In genomic region chr2:37672104-37672869, GRCh38 we compare ENCODE assay signal across 8 cellular contexts. TPM values are rescaled to one million over a fixed set of nuclear protein-coding genes. Genes with fewer than 3 reads are reported as not detected.
A peak's percentile ranks its signal among the peaks of the same experiment; 100 is the strongest.
DNase-seq lines count a peak whose midpoint lies in the region; ATAC-seq and TF ChIP-seq lines count a peak whose summit lies in the region.

No MANE protein-coding gene starts in this region.

- H3K36me3 Mint-ChIP-seq in activated naive CD8-positive, alpha-beta T cell treated with anti-CD3 and anti-CD28 coated beads, Interleukin-2, amount 10 ng/mL, durations not matched to agents 7 days and 5 days, result peaks cover 3% of the 10 kb centered on the region

- CTCF ChIA-PET in HCT116 (lab: Charles Lee), result interaction anchor here (1.0 kb wide), 1 partner anchor 205 kb away, joined by 5 read pairs; no protein-coding TSS in a partner anchor

- H3K79me2 ChIP-seq in HCT116 (ENCODE audit: insufficient read depth, low read length) (peaks cover 40% of the 10 kb centered on the region), parathyroid adenoma (peaks cover 7% of the 10 kb centered on the region)

- TF ChIP-seq RAD21 in HCT116 (IDR thresholded peaks at IDR 0.05; ENCODE audit: low read depth), result no peak; the same call in 1 of the 2 replicates

- TF ChIP-seq POLR2A in HCT116 (IDR thresholded peaks at IDR 0.05; ENCODE audit: borderline replicate concordance, extremely low read depth, insufficient read depth, insufficient read length), result no peak

- H3K4me2 ChIP-seq in HCT116 (ENCODE audit: low read length) (peak overlapping the region; percentile 93), parathyroid adenoma (ENCODE audit: low read length) (peak overlapping the region; percentile 97)

- TF ChIP-seq CTCF in GM06990 (IDR thresholded peaks at IDR 0.05; ENCODE audit: insufficient read depth, low read length, poor library complexity, severe bottlenecking), result no peak
- no peak; a peak in 1 of 6 replicates for TF ChIP-seq CTCF in HCT116 (IDR thresholded peaks at IDR 0.05 in 2 of 3, conservative IDR thresholded peaks at IDR 0.05 in 1 of 3; ENCODE audit: borderline replicate concordance in 1 of 3, insufficient read depth in 1 of 3, low read depth in 2 of 3, low read length in 2 of 3)
- TF ChIP-seq CTCF in cardiac muscle cell (IDR thresholded peaks at IDR 0.05; ENCODE audit: low read depth, low read length), result no peak
- TF ChIP-seq CTCF in parathyroid adenoma (IDR thresholded peaks at IDR 0.05), result no peak

- peak overlapping the region; percentile 81 for H3K4me3 Mint-ChIP-seq in activated naive CD8-positive, alpha-beta T cell treated with anti-CD3 and anti-CD28 coated beads, Interleukin-2, amount 10 ng/mL, durations not matched to agents 7 days and 5 days

- H3K9ac ChIP-seq in HCT116 (ENCODE audit: low read length) (peak overlapping the region; percentile 83), parathyroid adenoma (peak overlapping the region; percentile 68)

- H3K4me3 ChIP-seq in GM06990 (replicated peaks; ENCODE audit: low read depth, low read length) (peak overlapping the region; percentile 97), HCT116 (replicated peaks in 1 of 2; ENCODE audit: low read depth in 1 of 2, low read length in 2 of 2) (peak overlapping the region; percentile 75 to 91), cardiac muscle cell (peak overlapping the region; percentile 90), parathyroid adenoma (ENCODE audit: low read depth, low read length) (peak overlapping the region; percentile 93)

- H3K27ac Mint-ChIP-seq in activated naive CD8-positive, alpha-beta T cell treated with anti-CD3 and anti-CD28 coated beads, Interleukin-2, amount 10 ng/mL, durations not matched to agents 7 days and 5 days, result peak overlapping the region; percentile 84

- no peaks in the 10 kb centered on the region for H4K20me1 ChIP-seq in HCT116 (ENCODE audit: insufficient read depth)

- no peaks in the 10 kb centered on the region for H3K9me3 ChIP-seq in HCT116 (ENCODE audit: control insufficient read depth in 1 of 2, insufficient read depth in 1 of 2, low read depth in 1 of 2, low read length in 2 of 2)
- H3K9me3 ChIP-seq in cardiac muscle cell (ENCODE audit: low read depth), result no peaks in the 10 kb centered on the region
- no peaks in the 10 kb centered on the region for H3K9me3 ChIP-seq in parathyroid adenoma (ENCODE audit: control insufficient read depth, low read length)

- intact Hi-C loops in HCT116 (cut with micrococcal nuclease), result loop anchor here (1.0 to 5.0 kb wide), 5 partner anchors 82 to 257 kb away; no protein-coding TSS in a partner anchor

- DNase-seq in GM06990 (ENCODE audit: extremely low read depth, insufficient read length) (peak; percentile 87), HCT116 (ENCODE audit: low read depth, low spot score) (peak; percentile 81), MV-4-11 (lab: John Stamatoyannopoulos, UW) (peak; percentile 69), cardiac muscle cell (ENCODE audit: low read depth in 1 of 2, low spot score in 1 of 2) (peak; percentile 84 to 95), ureter (ENCODE audit: low spot score) (peak; percentile 80)
- peak; percentile 78 for DNase-seq in activated naive CD8-positive, alpha-beta T cell treated with anti-CD3 and anti-CD28 coated beads, Interleukin-2, amount 10 ng/mL, durations not matched to agents 7 days and 5 days

- H3K4me1 Mint-ChIP-seq in activated naive CD8-positive, alpha-beta T cell treated with anti-CD3 and anti-CD28 coated beads, Interleukin-2, amount 10 ng/mL, durations not matched to agents 7 days and 5 days, result peaks cover 30% of the 10 kb centered on the region

- H3K4me1 ChIP-seq in HCT116 (ENCODE audit: control insufficient read depth in 1 of 2, insufficient read depth in 2 of 2, low read length in 2 of 2) (peaks cover 20 to 37% of the 10 kb centered on the region in 2 experiments; a peak in 3 of 4 replicates), cardiac muscle cell (ENCODE audit: low read depth) (peaks cover 20% of the 10 kb centered on the region), parathyroid adenoma (no peaks in the 10 kb centered on the region)

- H3K9me3 Mint-ChIP-seq in activated naive CD8-positive, alpha-beta T cell treated with anti-CD3 and anti-CD28 coated beads, Interleukin-2, amount 10 ng/mL, durations not matched to agents 7 days and 5 days, result no peaks in the 10 kb centered on the region

- H3K27ac ChIP-seq in HCT116 (ENCODE audit: low read depth, low read length) (peak overlapping the region; percentile 93), cardiac muscle cell (peak overlapping the region; percentile 94), parathyroid adenoma (peak overlapping the region; percentile 84)

- H3K36me3 ChIP-seq in GM06990 (ENCODE audit: control insufficient read depth, insufficient read depth, low read length) (no peaks in the 10 kb centered on the region; the same call in 1 of the 2 replicates), HCT116 (ENCODE audit: control insufficient read depth in 1 of 2, insufficient read depth in 2 of 2, low read length in 2 of 2) (no peaks in the 10 kb centered on the region; a peak in 1 of 4 replicates), cardiac muscle cell (no peaks in the 10 kb centered on the region), parathyroid adenoma (ENCODE audit: control insufficient read depth, insufficient read depth, low read length) (no peaks in the 10 kb centered on the region)

- H2AFZ ChIP-seq in HCT116 (ENCODE audit: low read depth, low read length, poor library complexity, severe bottlenecking) (peak overlapping the region; percentile 97), parathyroid adenoma (peak overlapping the region; percentile 97)

- POLR2A ChIA-PET in HCT116 (lab: Charles Lee), result interaction anchor here (1.0 to 1.6 kb wide), 4 partner anchors 110 to 258 kb away, joined by 3 to 4 read pairs (median 3); no protein-coding TSS in a partner anchor
- POLR2A ChIA-PET in activated naive CD8-positive, alpha-beta T cell treated with anti-CD3 and anti-CD28 coated beads, Interleukin-2, amount 10 ng/mL, durations not matched to agents 7 days and 5 days (lab: Charles Lee), result interaction anchor here (0.6 to 3.2 kb wide), 18 partner anchors 10 to 515 kb away, joined by 3 to 22 read pairs (median 4); partner anchors contain the start of gene EIF2AK2

- H3K27me3 Mint-ChIP-seq in activated naive CD8-positive, alpha-beta T cell treated with anti-CD3 and anti-CD28 coated beads, Interleukin-2, amount 10 ng/mL, durations not matched to agents 7 days and 5 days, result peaks cover 2% of the 10 kb centered on the region

- no peaks in the 10 kb centered on the region for H3K9me2 ChIP-seq in HCT116 (ENCODE audit: insufficient read depth)

- no TSS peak for BruUV-seq in HCT116 (replicated peaks; lab: Mats Ljungman, UMichigan)

- RAD21 ChIA-PET in HCT116 (lab: Charles Lee; ENCODE audit: low non-redundant PET in 1 of 2, low total read pairs in 2 of 2, uncharacterized antibody in 2 of 2, unreplicated experiment in 2 of 2), result interaction anchor here in 1 of 2 experiments (1.1 kb wide), 1 partner anchor 160 kb away, joined by 5 read pairs; no protein-coding TSS in a partner anchor

- ATAC-seq in HCT116 (peak; percentile 52), SK-N-SH treated with all-trans-retinoic acid at 6 μM for 48 hours (peak; percentile 59)
- ATAC-seq in activated naive CD8-positive, alpha-beta T cell treated with anti-CD3 and anti-CD28 coated beads, Interleukin-2, amount 10 ng/mL, durations not matched to agents 7 days and 5 days (ENCODE audit: low read depth), result peak; percentile 37

- H3K27me3 ChIP-seq in GM06990 (replicated peaks; ENCODE audit: control insufficient read depth, insufficient read depth, low read length) (no peaks in the 10 kb centered on the region), HCT116 (ENCODE audit: insufficient read depth, low read length) (no peaks in the 10 kb centered on the region), cardiac muscle cell (peaks cover 3% of the 10 kb centered on the region), parathyroid adenoma (ENCODE audit: control insufficient read depth, insufficient read depth, low read length) (no peaks in the 10 kb centered on the region)

TF ChIP-seq in HCT116, 20 proteins besides CTCF, POLR2A, EP300 and RAD21 (continues in another document):
- TF ChIP-seq, protein P1, sequence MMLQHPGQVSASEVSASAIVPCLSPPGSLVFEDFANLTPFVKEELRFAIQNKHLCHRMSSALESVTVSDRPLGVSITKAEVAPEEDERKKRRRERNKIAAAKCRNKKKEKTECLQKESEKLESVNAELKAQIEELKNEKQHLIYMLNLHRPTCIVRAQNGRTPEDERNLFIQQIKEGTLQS (IDR thresholded peaks at IDR 0.05), result no peak
- TF ChIP-seq EGR1 (IDR thresholded peaks at IDR 0.05; ENCODE audit: low read depth), result no peak
- peak; percentile 5; the same call in 1 of the 2 replicates for TF ChIP-seq POLR2AphosphoS5 (IDR thresholded peaks at IDR 0.05; ENCODE audit: low read depth, low read length)
- TF ChIP-seq CBX3 (IDR thresholded peaks at IDR 0.05; ENCODE audit: low read depth), result peak; percentile 73
- no peak for TF ChIP-seq ZNF274 (IDR thresholded peaks at IDR 0.05; ENCODE audit: low read depth, low read length)
- TF ChIP-seq YY1 (IDR thresholded peaks at IDR 0.05; ENCODE audit: extremely low read depth, insufficient replicate concordance, low read depth, low read length), result peak; percentile 38
- TF ChIP-seq FOSL1 (IDR thresholded peaks at IDR 0.05; ENCODE audit: low read depth), result no peak
- no peak for TF ChIP-seq CEBPB (IDR thresholded peaks at IDR 0.05; ENCODE audit: low read depth)
- peak; percentile 64 for TF ChIP-seq SIN3A (IDR thresholded peaks at IDR 0.05; ENCODE audit: low read depth)

TF ChIP-seq in SK-N-SH treated with all-trans-retinoic acid at 6 μM for 48 hours, 23 proteins besides CTCF, POLR2A, EP300 and RAD21 (continues in another document):
- TF ChIP-seq, protein P2, sequence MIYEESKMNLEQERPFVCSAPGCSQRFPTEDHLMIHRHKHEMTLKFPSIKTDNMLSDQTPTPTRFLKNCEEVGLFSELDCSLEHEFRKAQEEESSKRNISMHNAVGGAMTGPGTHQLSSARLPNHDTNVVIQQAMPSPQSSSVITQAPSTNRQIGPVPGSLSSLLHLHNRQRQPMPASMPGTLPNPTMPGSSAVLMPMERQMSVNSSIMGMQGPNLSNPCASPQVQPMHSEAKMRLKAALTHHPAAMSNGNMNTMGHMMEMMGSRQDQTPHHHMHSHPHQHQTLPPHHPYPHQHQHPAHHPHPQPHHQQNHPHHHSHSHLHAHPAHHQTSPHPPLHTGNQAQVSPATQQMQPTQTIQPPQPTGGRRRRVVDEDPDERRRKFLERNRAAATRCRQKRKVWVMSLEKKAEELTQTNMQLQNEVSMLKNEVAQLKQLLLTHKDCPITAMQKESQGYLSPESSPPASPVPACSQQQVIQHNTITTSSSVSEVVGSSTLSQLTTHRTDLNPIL (CRISPR knock-in tag; IDR thresholded peaks at IDR 0.05; ENCODE audit: low read depth), result 0 out of 2 replicates have a peak, but pooled peaks have one; percentile 19
- no peak for TF ChIP-seq TOX (CRISPR knock-in tag; IDR thresholded peaks at IDR 0.05; ENCODE audit: borderline replicate concordance)

RNA-seq across cellular contexts. Expression of gene CDC42EP3, which starts 0.8 kb away (rescaled TPM):
- 38.2 TPM for total RNA-seq in HCT116 (2021; ENCODE audit: unreplicated experiment)
- polyA plus RNA-seq in HCT116 (2012), result 16.6 and 25.8 TPM in 2 replicates
- total RNA-seq in activated naive CD8-positive, alpha-beta T cell treated with anti-CD3 and anti-CD28 coated beads, Interleukin-2, amount 10 ng/mL, durations not matched to agents 7 days and 5 days, result 10 to 100 TPM; 39.5 to 40.1 TPM
- 36.2 and 39.6 TPM in 2 replicates for total RNA-seq in cardiac muscle cell
- polyA plus RNA-seq in cardiac muscle cell, result 56.7 and 62.3 TPM in 2 replicates
- total RNA-seq in ureter, result 95.3 TPM

Comparison
In these comparisons a context has a peak if more than half of its experiments do, and no peak if none do; other contexts are left out.
1. Peak in every context shown above with its lines: DNase-seq, ATAC-seq, H3K4me3 ChIP-seq and H3K27ac ChIP-seq.